Comparison of ENCODE assay signal across 18 cellular contexts in the genomic region with DNA sequence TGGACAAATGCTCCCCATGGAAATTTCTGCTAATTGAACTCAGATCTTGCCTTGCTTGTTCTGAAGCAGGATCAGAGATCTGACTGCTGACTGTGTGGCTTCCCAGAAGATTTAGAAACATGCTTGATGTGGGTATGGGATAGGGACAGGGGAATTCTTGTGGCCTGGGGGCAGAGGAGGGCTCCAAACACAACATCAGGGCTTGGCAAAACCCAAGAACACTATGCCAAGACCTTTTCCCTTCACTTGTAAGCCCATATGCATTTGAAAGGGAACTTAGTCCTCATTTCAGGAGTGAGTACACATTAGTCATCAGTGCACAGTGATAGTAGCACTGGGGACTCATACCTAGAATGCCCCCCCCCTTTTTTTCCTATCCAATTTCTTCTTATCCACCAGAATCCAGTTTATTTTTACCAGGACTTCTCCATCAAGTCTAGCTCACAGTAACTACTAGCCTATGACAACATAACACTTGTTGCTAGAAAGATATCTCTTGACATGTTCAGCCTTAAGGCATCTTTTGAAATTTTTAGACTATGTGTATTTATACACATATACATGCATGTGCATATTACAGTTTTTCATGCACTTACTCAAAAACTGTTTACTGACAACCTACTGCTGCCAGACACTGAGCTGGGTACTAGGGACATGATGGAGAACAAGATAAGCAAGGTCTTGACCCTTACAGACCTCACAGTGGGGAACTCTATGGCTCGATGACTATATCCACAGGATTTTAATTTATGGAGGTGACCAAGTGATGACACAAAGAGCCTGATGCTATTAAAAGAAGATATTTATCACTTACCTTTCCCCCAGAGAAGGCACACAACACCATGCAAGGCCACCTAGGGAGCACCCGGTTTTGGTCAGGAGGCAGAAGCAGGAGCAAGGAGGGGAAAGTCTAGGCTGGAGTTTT.
A peak's percentile ranks its signal among the peaks of the same experiment; 100 is the strongest.
DNase-seq lines count a peak whose midpoint lies in the region; ATAC-seq and TF ChIP-seq lines count a peak whose summit lies in the region.
"Had no signal": no experiment of that assay in that cellular context is flagged by ENCODE, and none has a peak within 500 bp of the region (broad histone marks: within the 10 kb centered on the region; RNA-seq: fewer than 3 reads in every experiment).

No MANE protein-coding gene starts in this region.

- CTCF ChIA-PET in activated naive CD4-positive, alpha-beta T cell treated with anti-CD3 and anti-CD28 coated beads, Interleukin-2, amount 10 ng/mL, durations not matched to agents 7 days and 5 days (lab: Charles Lee): interaction anchor here (1.1 kb wide), 1 partner anchor 13 kb away, joined by 4 read pairs; no protein-coding TSS in a partner anchor

- ATAC-seq in activated naive CD4-positive, alpha-beta T cell treated with anti-CD3 and anti-CD28 coated beads, Interleukin-2, amount 50 U/mL, for 72 hours: peak; percentile 90 to 97
- peak; percentile 57 to 80 for ATAC-seq in stimulated activated naive B cell treated with anti-CD40 and anti-IgM and Interleukin-4, amounts not matched to agents 10 μg/mL and 1 μg/mL and 100 μg/mL, for 72 hours (replicated peaks)
- ATAC-seq in HG02938 (IDR thresholded peaks at IDR 0.05; ENCODE audit: unreplicated experiment): no peak
- ATAC-seq: gastroesophageal sphincter, T-cell had no signal

- H3K27me3 Mint-ChIP-seq in activated naive CD4-positive, alpha-beta T cell treated with anti-CD3 and anti-CD28 coated beads, Interleukin-2, amount 10 ng/mL, durations not matched to agents 7 days and 5 days: peaks cover 28% of the 10 kb centered on the region
- H3K27me3 Mint-ChIP-seq in stimulated activated naive B cell treated with anti-CD40 and anti-IgM and Interleukin-4, amounts not matched to agents 10 μg/mL and 1 μg/mL and 100 μg/mL, for 72 hours: no peaks in the 10 kb centered on the region
- H3K27me3 Mint-ChIP-seq: T-cell had no signal

- peaks cover 0 to 8% of the 10 kb centered on the region in 2 donors for H3K9me3 Mint-ChIP-seq in activated naive CD4-positive, alpha-beta T cell treated with anti-CD3 and anti-CD28 coated beads, Interleukin-2, amount 50 U/mL, for 72 hours
- H3K9me3 Mint-ChIP-seq in activated naive CD4-positive, alpha-beta T cell treated with anti-CD3 and anti-CD28 coated beads, Interleukin-2, amount 10 ng/mL, durations not matched to agents 7 days and 5 days: peaks cover 5% of the 10 kb centered on the region
- H3K9me3 Mint-ChIP-seq in stimulated activated naive B cell treated with anti-CD40 and anti-IgM and Interleukin-4, amounts not matched to agents 10 μg/mL and 1 μg/mL and 100 μg/mL, for 72 hours: no peaks in the 10 kb centered on the region
- H3K9me3 Mint-ChIP-seq: activated T-helper 1 cell treated with anti-CD3 and anti-CD28 coated beads, Interleukin-12 subunit alpha, Interleukin-12 subunit beta, Interleukin-2, Interleukin-4 antibody, amounts not matched to agents 30 ng/mL and 10 ng/mL and 1 ng/mL, durations not matched to agents 14 hours and 24 hours and 36 hours; endodermal cell had no signal

- no peaks in the 10 kb centered on the region for H3K36me3 Mint-ChIP-seq in activated naive CD4-positive, alpha-beta T cell treated with anti-CD3 and anti-CD28 coated beads, Interleukin-2, amount 50 U/mL, for 72 hours
- peaks cover 21% of the 10 kb centered on the region for H3K36me3 Mint-ChIP-seq in activated naive CD4-positive, alpha-beta T cell treated with anti-CD3 and anti-CD28 coated beads, Interleukin-2, amount 10 ng/mL, durations not matched to agents 7 days and 5 days
- no peaks in the 10 kb centered on the region for H3K36me3 Mint-ChIP-seq in stimulated activated naive B cell treated with anti-CD40 and anti-IgM and Interleukin-4, amounts not matched to agents 10 μg/mL and 1 μg/mL and 100 μg/mL, for 72 hours
- H3K36me3 Mint-ChIP-seq: T-cell had no signal

- no peaks in the 10 kb centered on the region for H3K36me3 ChIP-seq in SJCRH30
- H3K36me3 ChIP-seq: gastroesophageal sphincter had no signal

- no peak for DNase-seq in activated naive CD4-positive, alpha-beta T cell treated with anti-CD3 and anti-CD28 coated beads, Interleukin-2, amount 50 U/mL, for 72 hours (ENCODE audit: low spot score in 2 of 2)
- no peak for DNase-seq in activated naive CD4-positive, alpha-beta T cell treated with anti-CD3 and anti-CD28 coated beads, Interleukin-2, amount 10 ng/mL, durations not matched to agents 7 days and 5 days
- DNase-seq in RPMI7951 (ENCODE audit: low read depth) (peak; percentile 74), epithelial cell of esophagus (ENCODE audit: low read depth) (peak; percentile 41), pons (ENCODE audit: low spot score) (no peak), SJCRH30 (no peak)
- no peak for DNase-seq in stimulated activated naive B cell treated with anti-CD40 and anti-IgM and Interleukin-4, amounts not matched to agents 10 μg/mL and 1 μg/mL and 100 μg/mL, for 72 hours
- DNase-seq: ACHN; activated CD4-positive, alpha-beta T cell treated with anti-CD3 and anti-CD28 coated beads, Interleukin-2, amount 50 U/mL, for 48 hours; DMS153; endodermal cell; NCI-H1417 treated with DMSO at 0.1 percent for 48 hours; RPMI8226; T-cell had no signal

- TF ChIP-seq CTCF in epithelial cell of esophagus (IDR thresholded peaks at IDR 0.05; ENCODE audit: insufficient read depth, low read depth, low read length, missing control alignments): no peak

- no peaks in the 10 kb centered on the region for H3K27me3 ChIP-seq in SJCRH30
- H3K27me3 ChIP-seq: gastroesophageal sphincter had no signal

- no peaks in the 10 kb centered on the region for H3K9me3 ChIP-seq in SJCRH30 (replicated peaks)
- H3K9me3 ChIP-seq: gastroesophageal sphincter had no signal

- no peak overlapping the region for H3K4me3 Mint-ChIP-seq in activated naive CD4-positive, alpha-beta T cell treated with anti-CD3 and anti-CD28 coated beads, Interleukin-2, amount 10 ng/mL, durations not matched to agents 7 days and 5 days
- no peak overlapping the region for H3K4me3 Mint-ChIP-seq in stimulated activated naive B cell treated with anti-CD40 and anti-IgM and Interleukin-4, amounts not matched to agents 10 μg/mL and 1 μg/mL and 100 μg/mL, for 72 hours
- H3K4me3 Mint-ChIP-seq: activated T-helper 1 cell treated with anti-CD3 and anti-CD28 coated beads, Interleukin-12 subunit alpha, Interleukin-12 subunit beta, Interleukin-2, Interleukin-4 antibody, amounts not matched to agents 30 ng/mL and 10 ng/mL and 1 ng/mL, durations not matched to agents 14 hours and 24 hours and 36 hours; CD14-positive monocyte; endodermal cell; T-cell had no signal

- no peak overlapping the region for H3K27ac ChIP-seq in SJCRH30
- H3K27ac ChIP-seq: gastroesophageal sphincter had no signal

- H3K4me1 ChIP-seq in SJCRH30: no peaks in the 10 kb centered on the region

- H3K4me3 ChIP-seq in epithelial cell of esophagus (ENCODE audit: low read length) (no peak overlapping the region), SJCRH30 (no peak overlapping the region)
- H3K4me3 ChIP-seq: gastroesophageal sphincter had no signal

- no peak overlapping the region for H3K27ac Mint-ChIP-seq in activated naive CD4-positive, alpha-beta T cell treated with anti-CD3 and anti-CD28 coated beads, Interleukin-2, amount 50 U/mL, for 72 hours
- no peak overlapping the region for H3K27ac Mint-ChIP-seq in activated naive CD4-positive, alpha-beta T cell treated with anti-CD3 and anti-CD28 coated beads, Interleukin-2, amount 10 ng/mL, durations not matched to agents 7 days and 5 days
- no peak overlapping the region for H3K27ac Mint-ChIP-seq in stimulated activated naive B cell treated with anti-CD40 and anti-IgM and Interleukin-4, amounts not matched to agents 10 μg/mL and 1 μg/mL and 100 μg/mL, for 72 hours
- H3K27ac Mint-ChIP-seq: activated T-helper 1 cell treated with anti-CD3 and anti-CD28 coated beads, Interleukin-12 subunit alpha, Interleukin-12 subunit beta, Interleukin-2, Interleukin-4 antibody, amounts not matched to agents 30 ng/mL and 10 ng/mL and 1 ng/mL, durations not matched to agents 14 hours and 24 hours and 36 hours; CD14-positive monocyte; endodermal cell; T-cell had no signal

- H3K4me1 Mint-ChIP-seq in activated naive CD4-positive, alpha-beta T cell treated with anti-CD3 and anti-CD28 coated beads, Interleukin-2, amount 10 ng/mL, durations not matched to agents 7 days and 5 days: peaks cover 20% of the 10 kb centered on the region
- H3K4me1 Mint-ChIP-seq in stimulated activated naive B cell treated with anti-CD40 and anti-IgM and Interleukin-4, amounts not matched to agents 10 μg/mL and 1 μg/mL and 100 μg/mL, for 72 hours: peaks cover 17 to 42% of the 10 kb centered on the region in 2 donors

Comparison
In these comparisons a context has a peak if more than half of its experiments do, and no peak if none do; other contexts are left out.
1. DNase-seq: peak in RPMI7951 (single experiment) and epithelial cell of esophagus (single experiment); none in activated naive CD4-positive, alpha-beta T cell treated with anti-CD3 and anti-CD28 coated beads, Interleukin-2, amount 50 U/mL, for 72 hours (0 of 2), activated naive CD4-positive, alpha-beta T cell treated with anti-CD3 and anti-CD28 coated beads, Interleukin-2, amount 10 ng/mL, durations not matched to agents 7 days and 5 days (single experiment), stimulated activated naive B cell treated with anti-CD40 and anti-IgM and Interleukin-4, amounts not matched to agents 10 μg/mL and 1 μg/mL and 100 μg/mL, for 72 hours (single experiment), pons (single experiment) and SJCRH30 (0 of 2).